8 cellular contexts compared by ENCODE assay signal in the genomic region with DNA sequence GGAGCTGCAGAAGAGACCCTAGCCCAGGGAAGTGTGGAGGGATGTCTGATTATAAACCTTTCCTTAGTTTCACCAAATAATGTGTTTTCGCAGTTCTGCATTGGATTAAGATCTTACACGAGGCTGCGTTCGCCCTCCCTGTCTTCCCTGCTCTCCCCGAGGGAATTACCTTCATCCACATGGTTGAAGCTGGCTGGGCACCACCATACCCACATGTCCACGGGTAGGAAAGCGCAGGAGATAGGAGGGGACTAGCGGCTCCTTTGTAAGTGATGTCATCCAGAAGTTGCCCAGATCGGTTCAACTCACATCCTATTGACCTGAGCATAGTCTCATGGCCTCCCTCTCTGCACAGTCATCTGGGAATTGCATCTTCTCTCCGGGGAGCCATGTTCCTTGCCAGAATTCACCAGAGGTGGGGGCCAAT. TPM values are rescaled to one million over a fixed set of nuclear protein-coding genes. Genes with fewer than 3 reads are reported as not detected.
DNase-seq lines count a peak whose midpoint lies in the region; ATAC-seq, FAIRE-seq and TF ChIP-seq lines count a peak whose summit lies in the region.

No MANE protein-coding gene starts in this region.

- peak; percentile 48 to 83; a peak in 3 of 4 replicates for TF ChIP-seq POLR2A in HepG2 (IDR thresholded peaks at IDR 0.05; ENCODE audit: insufficient read depth in 1 of 2, low read depth in 2 of 2, low read length in 2 of 2)

- POLR2A ChIA-PET in CD4-positive, alpha-beta T cell (lab: Charles Lee) = interaction anchor here (1.5 kb wide), 1 partner anchor 222 kb away, joined by 3 read pairs; no protein-coding TSS in a partner anchor
- POLR2A ChIA-PET in PC-9 (lab: Charles Lee; ENCODE audit: unreplicated experiment) = no interaction called here
- POLR2A ChIA-PET in HepG2 (lab: Yijun Ruan, JAX) = interaction anchor here (0.9 to 2.0 kb wide), 7 partner anchors 8 to 428 kb away, joined by 3 to 7 read pairs (median 3); a partner anchor contains a TSS

- peak overlapping the region; percentile 94 for H3K4me3 Mint-ChIP-seq in CD4-positive, alpha-beta T cell

- CTCF ChIA-PET in CD4-positive, alpha-beta T cell (lab: Charles Lee) = interaction anchor here (2.5 kb wide), 1 partner anchor 18 kb away, joined by 7 read pairs; no protein-coding TSS in a partner anchor
- CTCF ChIA-PET in PC-9 (lab: Charles Lee) (no interaction called here), HepG2 (lab: Yijun Ruan, JAX; ENCODE audit: low intra/inter-chr PET ratio, low total read pairs) (no interaction called here)

- no peak for DNase-seq in CD4-positive, alpha-beta T cell
- DNase-seq in HCEC 1CT = peak; percentile 60
- peak; percentile 22 to 40 for DNase-seq in PC-9
- DNase-seq in caudate nucleus (lab: John Stamatoyannopoulos, UW) = peak in 8 of 61 donors; percentile 11 to 63 (median 44)
- DNase-seq in HepG2 (ENCODE audit: low spot score) = peak; percentile 76

- BruUV-seq in PC-9 (replicated peaks; lab: Mats Ljungman, UMichigan) (no TSS peak), HepG2 (replicated peaks; lab: Mats Ljungman, UMichigan) (no TSS peak)

- H3K4me3 ChIP-seq in PC-9 (peak overlapping the region; percentile 62), HepG2 (replicated peaks in 1 of 3; ENCODE audit: insufficient read depth in 1 of 3, low read depth in 2 of 3, low read length in 3 of 3) (peak overlapping the region; percentile 97 to 99 (median 98))

- peak; percentile 54 for FAIRE-seq in HepG2 (lab: Jason Lieb, UNC)

- in situ Hi-C loops in HepG2 (cut with HindIII; ENCODE audit: extremely low pct_ligation_motif_present, low pct_unique_long_range_greater_than_20kb) = loop anchor here (5.0 kb wide), 1 partner anchor 99 kb away; a partner anchor contains a TSS

- peak overlapping the region; percentile 94 for H2AFZ ChIP-seq in PC-9
- H2AFZ ChIP-seq in HepG2 (ENCODE audit: low read length) = peak overlapping the region; percentile 32

- no peaks in the 10 kb centered on the region for H3K9me3 Mint-ChIP-seq in CD4-positive, alpha-beta T cell

- no peaks in the 10 kb centered on the region for H3K9me3 ChIP-seq in CD4-positive, alpha-beta T cell (ENCODE audit: control insufficient read depth, low read length)
- H3K9me3 ChIP-seq in PC-9 (ENCODE audit: insufficient read depth, low read depth) (no peaks in the 10 kb centered on the region), HepG2 (ENCODE audit: low read length) (no peaks in the 10 kb centered on the region)

- H3F3A ChIP-seq in PC-9 (ENCODE audit: insufficient read depth, low read depth) = peaks cover 25% of the 10 kb centered on the region

- H3K4me2 ChIP-seq in PC-9 = peak overlapping the region; percentile 86
- peak overlapping the region; percentile 76 for H3K4me2 ChIP-seq in HepG2 (ENCODE audit: low read depth, low read length)

- H3K79me2 ChIP-seq in PC-9 (ENCODE audit: low read depth) = peaks cover 29% of the 10 kb centered on the region
- H3K79me2 ChIP-seq in HepG2 (ENCODE audit: insufficient read depth, low read length) = peaks cover 27% of the 10 kb centered on the region

- no peaks in the 10 kb centered on the region for H3K36me3 ChIP-seq in PC-9 (ENCODE audit: low read depth)
- peaks cover 0 to 16% of the 10 kb centered on the region in 2 experiments; a peak in 1 of 5 replicates for H3K36me3 ChIP-seq in HepG2 (replicated peaks in 1 of 2; ENCODE audit: control insufficient read depth in 1 of 2, insufficient read depth in 2 of 2, low read length in 2 of 2)

- 4% methylated on average over 10 of the region's 10 CpGs for WGBS in HepG2 (ENCODE audit: low lambda C conversion rate)

- TF ChIP-seq EP300 in HepG2 (IDR thresholded peaks at IDR 0.05; ENCODE audit: low read depth in 2 of 2, low read length in 2 of 2) = no peak
- TF ChIP-seq EP300 in HepG2 (CRISPR knock-in tag; IDR thresholded peaks at IDR 0.05; ENCODE audit: borderline replicate concordance) = peak; percentile 55; the same call in 1 of the 2 replicates

- H3K9ac ChIP-seq in HepG2 (ENCODE audit: insufficient read depth, low read depth, low read length) = peak overlapping the region; percentile 80

- no peak overlapping the region for H3K27ac ChIP-seq in CD4-positive, alpha-beta T cell (ENCODE audit: low read depth, low read length)
- peak overlapping the region; percentile 26 for H3K27ac ChIP-seq in PC-9
- H3K27ac ChIP-seq in caudate nucleus (ENCODE audit: low read depth, low read length) = peak overlapping the region; percentile 92
- peak overlapping the region; percentile 80 for H3K27ac ChIP-seq in HepG2 (ENCODE audit: extremely low read length, insufficient read depth, low read length)
- H3K27ac ChIP-seq in temporal lobe (ENCODE audit: low read depth, low read length) = peak overlapping the region; percentile 83

- H3K27me3 Mint-ChIP-seq in CD4-positive, alpha-beta T cell = no peaks in the 10 kb centered on the region

- intact Hi-C loops in CD4-positive, alpha-beta T cell (cut with DNase I, micrococcal nuclease) = loop anchor here in 1 of 2 experiments (2.0 to 5.0 kb wide), 5 partner anchors 58 to 1409 kb away; a partner anchor contains a TSS
- intact Hi-C loops in PC-9 (cut with micrococcal nuclease; ENCODE audit: unreplicated experiment) = loop anchor here (5.0 kb wide), 2 partner anchors 206 to 454 kb away; a partner anchor contains a TSS
- intact Hi-C loops in HepG2 (cut with micrococcal nuclease; ENCODE audit: unreplicated experiment) = loop anchor here (5.0 kb wide), 1 partner anchor 244 kb away; no protein-coding TSS in a partner anchor

- no peaks in the 10 kb centered on the region for H3K27me3 ChIP-seq in CD4-positive, alpha-beta T cell (ENCODE audit: control insufficient read depth, insufficient read depth, low read length)
- no peaks in the 10 kb centered on the region for H3K27me3 ChIP-seq in PC-9 (ENCODE audit: insufficient read depth, low read depth)
- no peaks in the 10 kb centered on the region; a peak in 1 of 5 replicates for H3K27me3 ChIP-seq in HepG2 (ENCODE audit: control insufficient read depth in 1 of 2, insufficient read depth in 2 of 2, low read length in 2 of 2)

- H3K9me2 ChIP-seq in PC-9 (ENCODE audit: insufficient read depth) = no peaks in the 10 kb centered on the region

- H4K20me1 ChIP-seq in PC-9 (ENCODE audit: insufficient read depth) (no peaks in the 10 kb centered on the region), HepG2 (ENCODE audit: insufficient read depth, low read length) (no peaks in the 10 kb centered on the region)

- TF ChIP-seq CTCF in CD4-positive, alpha-beta T cell (IDR thresholded peaks at IDR 0.05) = no peak
- TF ChIP-seq CTCF in PC-9 (conservative IDR thresholded peaks at IDR 0.05) (no peak), HepG2 (CRISPR knock-in tag; IDR thresholded peaks at IDR 0.05) (no peak)

- no peak for ATAC-seq in CD4-positive, alpha-beta T cell (ENCODE audit: poor library complexity)
- ATAC-seq in HepG2 (peak; percentile 45), HG03439 (IDR thresholded peaks at IDR 0.05; ENCODE audit: unreplicated experiment) (no peak), GM21367 (IDR thresholded peaks at IDR 0.05; ENCODE audit: unreplicated experiment) (no peak)

- peak overlapping the region; percentile 73 for H3K27ac Mint-ChIP-seq in CD4-positive, alpha-beta T cell

- no peak for TF ChIP-seq RAD21 in HepG2 (CRISPR knock-in tag; IDR thresholded peaks at IDR 0.05)

- peaks cover 18% of the 10 kb centered on the region for H3K36me3 Mint-ChIP-seq in CD4-positive, alpha-beta T cell (ENCODE audit: low read depth)

- H3K4me1 ChIP-seq in PC-9 (replicated peaks; ENCODE audit: insufficient read depth) (peaks cover 15% of the 10 kb centered on the region), HepG2 (ENCODE audit: insufficient read depth, low read length) (peaks cover 24% of the 10 kb centered on the region)

- H3K4me1 Mint-ChIP-seq in CD4-positive, alpha-beta T cell (ENCODE audit: low read depth) = peaks cover 25% of the 10 kb centered on the region

RNA-seq across cellular contexts. Expression of a gene that starts 1.1 kb away (rescaled TPM):
- total RNA-seq in CD4-positive, alpha-beta T cell = 10 to 100 TPM in 1 of 2 experiments, 1 to 10 TPM in 1; 9.9 to 10.8 TPM
- total RNA-seq in PC-9 (2021) (25.4 and 26.1 TPM in 2 replicates), HepG2 (2016; rRNA removed; fragmentation: Illumina TruSeq; extraction: Trizol) (59.8 and 69.8 TPM in 2 replicates), temporal lobe (49.4 TPM)
- 18.0 and 19.1 TPM in 2 replicates for total RNA-seq in HepG2 (2016; cell fraction: cytosol; rRNA removed; fragmentation: Illumina TruSeq; extraction: Trizol; ENCODE audit: low read depth)
- total RNA-seq in HepG2 (2016; cell fraction: insoluble cytoplasmic fraction; rRNA removed; fragmentation: Illumina TruSeq; extraction: Trizol) = 56.6 and 58.1 TPM in 2 replicates
- 88.3 and 99.8 TPM in 2 replicates for total RNA-seq in HepG2 (2016; cell fraction: membrane; rRNA removed; fragmentation: Illumina TruSeq; extraction: Trizol)
- 39.3 and 44.8 TPM in 2 replicates for total RNA-seq in HepG2 (2016; cell fraction: nucleus; rRNA removed; fragmentation: Illumina TruSeq; extraction: Trizol)
- polyA plus RNA-seq in HepG2 (2011; rRNA removed) = 19.0 TPM in 2 replicates
- 10.0 and 16.3 TPM in 2 replicates for polyA plus RNA-seq in HepG2 (2011; cell fraction: cytosol; rRNA removed)
- 12.2 and 20.3 TPM in 2 replicates for polyA plus RNA-seq in HepG2 (2011; cell fraction: nucleus; rRNA removed)
- 22.9 and 32.3 TPM in 2 replicates for polyA plus RNA-seq in HepG2 (2012)
- 15.2 and 16.6 TPM in 2 replicates for polyA plus RNA-seq in HepG2 (2016; cell fraction: cytosol; fragmentation: Illumina TruSeq; extraction: Trizol; ENCODE audit: low read depth)
- polyA plus RNA-seq in HepG2 (2016; cell fraction: insoluble cytoplasmic fraction; fragmentation: Illumina TruSeq; extraction: Trizol; ENCODE audit: low read depth) = 44.9 and 53.9 TPM in 2 replicates
- polyA plus RNA-seq in HepG2 (2016; cell fraction: membrane; fragmentation: Illumina TruSeq; extraction: Trizol; ENCODE audit: low read depth) = 50.2 and 56.8 TPM in 2 replicates
- polyA plus RNA-seq in HepG2 (2016; cell fraction: nucleus; fragmentation: Illumina TruSeq; extraction: Trizol; ENCODE audit: insufficient read depth, low read depth) = 53.2 and 54.6 TPM in 2 replicates
- 44.4 and 48.9 TPM in 2 replicates for polyA minus RNA-seq in HepG2 (2011; rRNA and poly(A)+ RNA removed; ENCODE audit: low replicate concordance)
- 28.8 and 32.0 TPM in 2 replicates for polyA minus RNA-seq in HepG2 (2011; cell fraction: cytosol; rRNA and poly(A)+ RNA removed)
- polyA minus RNA-seq in HepG2 (2011; cell fraction: nucleus; rRNA and poly(A)+ RNA removed) = 20.2 and 23.9 TPM in 2 replicates

RNA-seq across cellular contexts. Expression of a gene that starts 49.6 kb away (rescaled TPM):
- total RNA-seq in CD4-positive, alpha-beta T cell = 10 to 100 TPM; 61.1 to 65.9 TPM
- total RNA-seq in PC-9 (2021) = 5.0 and 7.0 TPM in 2 replicates
- 12.8 and 18.7 TPM in 2 replicates for total RNA-seq in HepG2 (2016; rRNA removed; fragmentation: Illumina TruSeq; extraction: Trizol)
- 4.7 and 7.0 TPM in 2 replicates for total RNA-seq in HepG2 (2016; cell fraction: cytosol; rRNA removed; fragmentation: Illumina TruSeq; extraction: Trizol; ENCODE audit: low read depth)
- total RNA-seq in HepG2 (2016; cell fraction: insoluble cytoplasmic fraction; rRNA removed; fragmentation: Illumina TruSeq; extraction: Trizol) = 12.9 and 15.1 TPM in 2 replicates
- 2.1 and 3.0 TPM in 2 replicates for total RNA-seq in HepG2 (2016; cell fraction: membrane; rRNA removed; fragmentation: Illumina TruSeq; extraction: Trizol)
- total RNA-seq in HepG2 (2016; cell fraction: nucleus; rRNA removed; fragmentation: Illumina TruSeq; extraction: Trizol) = 25.1 and 25.7 TPM in 2 replicates
- 2.3 and 3.1 TPM in 2 replicates for polyA plus RNA-seq in HepG2 (2011; rRNA removed)
- 0.70 and 1.1 TPM in 2 replicates for polyA plus RNA-seq in HepG2 (2011; cell fraction: cytosol; rRNA removed)
- 3.6 and 6.3 TPM in 2 replicates for polyA plus RNA-seq in HepG2 (2011; cell fraction: nucleus; rRNA removed)
- polyA plus RNA-seq in HepG2 (2012) = 4.0 and 4.1 TPM in 2 replicates
- 0.03 TPM in 1 of 2 replicates, not detected in the other for polyA plus RNA-seq in HepG2 (2016; cell fraction: cytosol; fragmentation: Illumina TruSeq; extraction: Trizol; ENCODE audit: low read depth)
- 3.0 and 3.1 TPM in 2 replicates for polyA plus RNA-seq in HepG2 (2016; cell fraction: insoluble cytoplasmic fraction; fragmentation: Illumina TruSeq; extraction: Trizol; ENCODE audit: low read depth)
- 0.09 and 0.14 TPM in 2 replicates for polyA plus RNA-seq in HepG2 (2016; cell fraction: membrane; fragmentation: Illumina TruSeq; extraction: Trizol; ENCODE audit: low read depth)
- polyA plus RNA-seq in HepG2 (2016; cell fraction: nucleus; fragmentation: Illumina TruSeq; extraction: Trizol; ENCODE audit: insufficient read depth, low read depth) = 12.3 and 16.4 TPM in 2 replicates
- polyA minus RNA-seq in HepG2 (2011; rRNA and poly(A)+ RNA removed; ENCODE audit: low replicate concordance) = 3.4 and 3.6 TPM in 2 replicates
- polyA minus RNA-seq in HepG2 (2011; cell fraction: cytosol; rRNA and poly(A)+ RNA removed) = 5.5 and 5.9 TPM in 2 replicates
- polyA minus RNA-seq in HepG2 (2011; cell fraction: nucleus; rRNA and poly(A)+ RNA removed) = 55.9 and 56.6 TPM in 2 replicates
- total RNA-seq in temporal lobe = 20.9 TPM

RNA-seq across cellular contexts. Expression of a gene that starts 59.2 kb away (rescaled TPM):
- total RNA-seq in CD4-positive, alpha-beta T cell = 10 to 100 TPM in 1 of 2 experiments, 1 to 10 TPM in 1; 9.2 to 11.5 TPM
- total RNA-seq in PC-9 (2021) (27.7 and 30.0 TPM in 2 replicates), HepG2 (2016; rRNA removed; fragmentation: Illumina TruSeq; extraction: Trizol) (46.0 and 70.8 TPM in 2 replicates), temporal lobe (28.5 TPM)
- 9.3 and 11.0 TPM in 2 replicates for total RNA-seq in HepG2 (2016; cell fraction: cytosol; rRNA removed; fragmentation: Illumina TruSeq; extraction: Trizol; ENCODE audit: low read depth)
- total RNA-seq in HepG2 (2016; cell fraction: insoluble cytoplasmic fraction; rRNA removed; fragmentation: Illumina TruSeq; extraction: Trizol) = 47.1 and 70.7 TPM in 2 replicates
- total RNA-seq in HepG2 (2016; cell fraction: membrane; rRNA removed; fragmentation: Illumina TruSeq; extraction: Trizol) = 14.7 and 18.4 TPM in 2 replicates
- total RNA-seq in HepG2 (2016; cell fraction: nucleus; rRNA removed; fragmentation: Illumina TruSeq; extraction: Trizol) = 35.3 and 39.0 TPM in 2 replicates
- polyA plus RNA-seq in HepG2 (2011; rRNA removed) = 17.5 and 18.3 TPM in 2 replicates
- 12.4 and 17.4 TPM in 2 replicates for polyA plus RNA-seq in HepG2 (2011; cell fraction: cytosol; rRNA removed)
- polyA plus RNA-seq in HepG2 (2011; cell fraction: nucleus; rRNA removed) = 13.5 and 17.5 TPM in 2 replicates
- 25.1 and 28.2 TPM in 2 replicates for polyA plus RNA-seq in HepG2 (2012)
- 1.7 and 1.8 TPM in 2 replicates for polyA plus RNA-seq in HepG2 (2016; cell fraction: cytosol; fragmentation: Illumina TruSeq; extraction: Trizol; ENCODE audit: low read depth)
- 48.7 and 51.1 TPM in 2 replicates for polyA plus RNA-seq in HepG2 (2016; cell fraction: insoluble cytoplasmic fraction; fragmentation: Illumina TruSeq; extraction: Trizol; ENCODE audit: low read depth)
- polyA plus RNA-seq in HepG2 (2016; cell fraction: membrane; fragmentation: Illumina TruSeq; extraction: Trizol; ENCODE audit: low read depth) = 4.7 and 5.1 TPM in 2 replicates
- polyA plus RNA-seq in HepG2 (2016; cell fraction: nucleus; fragmentation: Illumina TruSeq; extraction: Trizol; ENCODE audit: insufficient read depth, low read depth) = 35.3 and 39.0 TPM in 2 replicates
- 113 and 135 TPM in 2 replicates for polyA minus RNA-seq in HepG2 (2011; rRNA and poly(A)+ RNA removed; ENCODE audit: low replicate concordance)
- 42.2 and 61.3 TPM in 2 replicates for polyA minus RNA-seq in HepG2 (2011; cell fraction: cytosol; rRNA and poly(A)+ RNA removed)
- polyA minus RNA-seq in HepG2 (2011; cell fraction: nucleus; rRNA and poly(A)+ RNA removed) = 46.6 and 64.0 TPM in 2 replicates

Comparison
In these comparisons a context has a peak if more than half of its experiments do, and no peak if none do; other contexts are left out.
1. DNase-seq: peak in HCEC 1CT (single experiment), PC-9 (2 of 2) and HepG2 (single experiment); none in CD4-positive, alpha-beta T cell (0 of 10).